37 cellular contexts compared by ENCODE assay signal in the genomic region with DNA sequence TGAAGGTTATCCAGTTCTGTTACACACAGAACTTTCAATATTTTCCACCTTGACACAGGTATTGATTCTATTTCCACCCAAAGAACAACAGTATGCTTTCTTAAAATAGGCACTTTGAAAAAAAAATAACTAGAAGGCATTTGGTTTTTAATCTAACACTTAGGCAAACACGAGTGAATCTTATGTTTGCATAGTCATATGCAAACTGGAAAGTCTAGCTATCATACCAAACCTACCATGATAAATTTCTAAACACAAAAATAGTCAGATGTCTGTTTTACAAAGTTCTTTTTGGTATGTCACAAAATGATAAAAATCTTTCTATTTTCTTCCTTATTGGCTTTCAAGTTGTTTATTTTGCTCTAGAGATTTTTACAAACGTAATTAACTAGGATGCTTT. TPM values are rescaled to one million over a fixed set of nuclear protein-coding genes. Genes with fewer than 3 reads are reported as not detected.
"Had no signal": no experiment of that assay in that cellular context is flagged by ENCODE, and none has a peak within 500 bp of the region (broad histone marks: within the 10 kb centered on the region; RNA-seq: fewer than 3 reads in every experiment).

No MANE protein-coding gene starts in this region.

- H3K4me3 Mint-ChIP-seq: activated CD4-positive, alpha-beta T cell treated with anti-CD3 and anti-CD28 coated beads, Interleukin-2, amount 10 ng/mL, durations not matched to agents 24 days and 14 days; activated CD8-positive, alpha-beta T cell treated with anti-CD3 and anti-CD28 coated beads for 36 hours; activated naive CD8-positive, alpha-beta T cell treated with anti-CD3 and anti-CD28 coated beads for 36 hours; activated T-cell treated with anti-CD3 and anti-CD28 coated beads, Interleukin-2, amount 50 U/mL, for 72 hours; activated T-helper 17 cell treated with anti-CD3 and anti-CD28 coated beads, Interleukin-2, amount 50 U/mL, for 72 hours had no signal

- H3K4me1 Mint-ChIP-seq: activated CD4-positive, alpha-beta T cell treated with anti-CD3 and anti-CD28 coated beads, Interleukin-2, amount 10 ng/mL, durations not matched to agents 24 days and 14 days; activated naive CD8-positive, alpha-beta T cell treated with anti-CD3 and anti-CD28 coated beads for 36 hours; activated T-helper 17 cell treated with anti-CD3 and anti-CD28 coated beads, Interleukin-2, amount 50 U/mL, for 72 hours had no signal

- H3K36me3 Mint-ChIP-seq: activated naive CD8-positive, alpha-beta T cell treated with anti-CD3 and anti-CD28 coated beads for 36 hours had no signal

- DNase-seq: activated CD4-positive, alpha-beta T cell treated with anti-CD3 and anti-CD28 coated beads, Interleukin-2, amount 50 U/mL, for 4 hours; activated CD8-positive, alpha-beta T cell treated with anti-CD3 and anti-CD28 coated beads for 36 hours; activated effector memory CD4-positive, alpha-beta T cell treated with anti-CD3 and anti-CD28 coated beads, Interleukin-2, amount 50 U/mL, for 16 hours; activated naive CD4-positive, alpha-beta T cell; activated naive CD4-positive, alpha-beta T cell treated with anti-CD3 and anti-CD28 coated beads, Interleukin-2, amount 50 U/mL, for 16 hours; activated naive CD8-positive, alpha-beta T cell treated with anti-CD3 and anti-CD28 coated beads for 36 hours; activated T-cell treated with anti-CD3 and anti-CD28 coated beads, Interleukin-2, amount 50 U/mL, for 1 hour; activated T-cell treated with anti-CD3 and anti-CD28 coated beads, Interleukin-2, amount 50 U/mL, for 72 hours; amniotic stem cell; aorta; brain microvascular endothelial cell; central memory CD4-positive, alpha-beta T cell; Kasumi-1; KG1; NCI-H1092 treated with DMSO at 0.1 percent for 48 hours; NCI-H1417; NCI-H146; NCI-H187; NCI-H2029 treated with DMSO at 0.1 percent for 48 hours; NCI-H2107; NCI-H2171; NCI-H446; NCI-H510A treated with DMSO at 0.1 percent for 48 hours; NCI-H748 treated with DMSO at 0.1 percent for 48 hours; NK-92 treated with Interleukin-12 subunit alpha and Interleukin-12 subunit beta, amount 100 ng/mL, for 24 hours; PC-9; T1000 had no signal

- H3K27ac ChIP-seq: brain microvascular endothelial cell, PC-9, RWPE1, SK-N-MC had no signal

- H3K4me2 ChIP-seq: PC-9 had no signal

- FAIRE-seq: RCC 7860 had no signal

- ATAC-seq: activated CD8-positive, alpha-beta T cell treated with anti-CD3 and anti-CD28 coated beads for 36 hours; activated T-cell treated with anti-CD3 and anti-CD28 coated beads, Interleukin-2, amount 50 U/mL, for 72 hours; activated T-helper 17 cell treated with anti-CD3 and anti-CD28 coated beads, Interleukin-2, amount 50 U/mL, for 72 hours; Right ventricle myocardium inferior had no signal

- H3K4me3 ChIP-seq: PC-9, SK-N-MC had no signal

- H3K27me3 ChIP-seq: brain microvascular endothelial cell had no signal

- H3K27me3 Mint-ChIP-seq: activated CD8-positive, alpha-beta T cell treated with anti-CD3 and anti-CD28 coated beads for 36 hours; activated naive CD8-positive, alpha-beta T cell treated with anti-CD3 and anti-CD28 coated beads for 36 hours; activated T-helper 17 cell treated with anti-CD3 and anti-CD28 coated beads, Interleukin-2, amount 50 U/mL, for 72 hours had no signal

- H3K36me3 ChIP-seq: brain microvascular endothelial cell had no signal

- H3K9me3 Mint-ChIP-seq: activated CD4-positive, alpha-beta T cell treated with anti-CD3 and anti-CD28 coated beads, Interleukin-2, amount 10 ng/mL, durations not matched to agents 24 days and 14 days; activated CD8-positive, alpha-beta T cell treated with anti-CD3 and anti-CD28 coated beads for 36 hours; activated naive CD8-positive, alpha-beta T cell treated with anti-CD3 and anti-CD28 coated beads for 36 hours; activated T-cell treated with anti-CD3 and anti-CD28 coated beads, Interleukin-2, amount 50 U/mL, for 72 hours; activated T-helper 17 cell treated with anti-CD3 and anti-CD28 coated beads, Interleukin-2, amount 50 U/mL, for 72 hours had no signal

- H3K27ac Mint-ChIP-seq: activated CD4-positive, alpha-beta T cell treated with anti-CD3 and anti-CD28 coated beads, Interleukin-2, amount 10 ng/mL, durations not matched to agents 24 days and 14 days; activated CD8-positive, alpha-beta T cell treated with anti-CD3 and anti-CD28 coated beads for 36 hours; activated naive CD8-positive, alpha-beta T cell treated with anti-CD3 and anti-CD28 coated beads for 36 hours; activated T-cell treated with anti-CD3 and anti-CD28 coated beads, Interleukin-2, amount 50 U/mL, for 72 hours; activated T-helper 17 cell treated with anti-CD3 and anti-CD28 coated beads, Interleukin-2, amount 50 U/mL, for 72 hours had no signal

RNA-seq across cellular contexts. Expression of a gene that starts 11.6 kb away (rescaled TPM):
- total RNA-seq: activated CD4-positive, alpha-beta T cell treated with anti-CD3 and anti-CD28 coated beads, Interleukin-2, amount 10 ng/mL, durations not matched to agents 24 days and 14 days; activated CD8-positive, alpha-beta memory T cell treated with anti-CD3 and anti-CD28 coated beads for 36 hours; activated CD8-positive, alpha-beta T cell treated with anti-CD3 and anti-CD28 coated beads for 36 hours; activated naive CD8-positive, alpha-beta T cell treated with anti-CD3 and anti-CD28 coated beads for 36 hours; activated T-cell treated with anti-CD3 and anti-CD28 coated beads, Interleukin-2, amount 50 U/mL, for 72 hours; activated T-helper 17 cell treated with anti-CD3 and anti-CD28 coated beads, Interleukin-2, amount 50 U/mL, for 72 hours; aorta; cerebellum; PC-9; Right ventricle myocardium inferior; T-helper 1 cell treated with Interleukin-12 subunit alpha and Interleukin-12 subunit beta and Interleukin-4 antibody, amounts not matched to agents 30 ng/mL and 1 ng/mL, for 36 hours; T-helper 2 cell treated with Interferon-gamma antibody and Interleukin-4, amounts not matched to agents 100 ng/mL and 5 ng/mL, for 36 hours had no signal
